ENCODE assay signal across 16 cellular contexts in the genomic region with DNA sequence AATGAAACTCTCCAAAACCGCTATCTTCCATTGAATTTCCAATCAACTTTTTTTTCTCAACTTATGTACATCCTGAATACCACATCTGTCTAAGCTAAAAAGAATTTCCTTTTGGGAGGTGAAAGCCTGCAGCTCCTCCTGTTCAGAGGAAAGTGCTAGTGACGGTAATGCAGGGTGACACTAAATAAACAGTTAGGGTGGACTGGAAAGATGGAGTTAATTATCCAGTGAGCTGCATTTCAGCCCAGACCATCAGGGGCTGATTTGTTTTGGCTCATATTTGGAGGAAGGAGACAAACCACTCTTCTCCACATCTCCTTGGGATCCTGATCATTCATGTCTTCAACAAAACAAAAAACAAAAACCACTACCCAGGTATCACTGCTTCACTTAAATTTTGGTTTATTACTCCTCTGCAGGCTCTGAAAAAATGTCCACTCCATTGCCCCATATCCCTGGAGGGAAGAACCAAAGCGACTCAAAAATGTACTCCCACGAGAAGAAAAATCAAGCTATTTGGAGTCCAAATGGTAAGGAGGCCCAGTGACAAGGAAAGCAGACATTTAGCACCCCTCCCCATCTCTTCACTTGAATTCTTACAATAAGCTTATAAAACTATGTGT. TPM values are rescaled to one million over a fixed set of nuclear protein-coding genes. Genes with fewer than 3 reads are reported as not detected.
DNase-seq lines count a peak whose midpoint lies in the region; ATAC-seq, FAIRE-seq and TF ChIP-seq lines count a peak whose summit lies in the region.
"Had no signal": no experiment of that assay in that cellular context is flagged by ENCODE, and none has a peak within 500 bp of the region (broad histone marks: within the 10 kb centered on the region; RNA-seq: fewer than 3 reads in every experiment).

No MANE protein-coding gene starts in this region.

- no peak for TF ChIP-seq CTCF in HFFc6 (IDR thresholded peaks at IDR 0.05)
- TF ChIP-seq CTCF in GM12878 (IDR thresholded peaks at IDR 0.05 in 2 of 3, conservative IDR thresholded peaks at IDR 0.05 in 1 of 3; ENCODE audit: control insufficient read depth in 2 of 3, extremely low read depth in 1 of 3, insufficient read depth in 1 of 3, low read depth in 3 of 3, low read length in 3 of 3) = no peak
- no peak for TF ChIP-seq CTCF in neural progenitor cell (IDR thresholded peaks at IDR 0.05)
- no peak for TF ChIP-seq CTCF in Peyer's patch (IDR thresholded peaks at IDR 0.05)

- no peak overlapping the region for H3K4me3 ChIP-seq in CD4-positive, alpha-beta memory T cell (ENCODE audit: low read length in 2 of 2)
- no peak overlapping the region for H3K4me3 ChIP-seq in GM12878
- no peak overlapping the region for H3K4me3 ChIP-seq in neural progenitor cell
- no peak overlapping the region for H3K4me3 ChIP-seq in Peyer's patch
- no peak overlapping the region for H3K4me3 ChIP-seq in aorta (ENCODE audit: low read length in 2 of 2)
- H3K4me3 ChIP-seq: sigmoid colon had no signal

- POLR2A ChIA-PET in CD4-positive, alpha-beta memory T cell (lab: Charles Lee; ENCODE audit: partially characterized antibody) = no interaction called here
- POLR2A ChIA-PET in GM12878 (lab: Charles Lee) = no interaction called here

- peaks cover 75% of the 10 kb centered on the region for H3F3A ChIP-seq in neural progenitor cell (ENCODE audit: low read depth)

- intact Hi-C loops in CD4-positive, alpha-beta memory T cell (cut with micrococcal nuclease) = no loop called here
- intact Hi-C loops in GM12878 (cut with micrococcal nuclease; ENCODE audit: unreplicated experiment) (no loop called here), aorta (cut with DNase I) (no loop called here)

- peaks cover 68 to 76% of the 10 kb centered on the region in 2 donors for H3K27me3 Mint-ChIP-seq in CD4-positive, alpha-beta memory T cell
- H3K27me3 Mint-ChIP-seq in HFFc6 (ENCODE audit: insufficient read depth) (peaks cover 22% of the 10 kb centered on the region), neural progenitor cell (ENCODE audit: insufficient read depth, low read depth) (peaks cover 93% of the 10 kb centered on the region)

- peaks cover 1 to 5% of the 10 kb centered on the region in 2 donors for H3K36me3 Mint-ChIP-seq in CD4-positive, alpha-beta memory T cell
- H3K36me3 Mint-ChIP-seq in HFFc6 (ENCODE audit: low read depth) (peaks cover 4% of the 10 kb centered on the region; the same call in 1 of the 2 replicates), neural progenitor cell (no peaks in the 10 kb centered on the region)
- H3K36me3 Mint-ChIP-seq: CD8-positive, alpha-beta memory T cell had no signal

- no TSS peak for BruUV-seq in GM12878 (replicated peaks; lab: Mats Ljungman, UMichigan)

- peaks cover 70% of the 10 kb centered on the region for H3K27me3 ChIP-seq in CD4-positive, alpha-beta memory T cell (ENCODE audit: insufficient read depth, low read length)
- H3K27me3 ChIP-seq in GM12878 (replicated peaks in 1 of 2; ENCODE audit: control insufficient read depth in 2 of 2, insufficient read depth in 2 of 2, low read length in 1 of 2) (peaks cover 12 to 39% of the 10 kb centered on the region in 2 experiments), neural progenitor cell (peaks cover 100% of the 10 kb centered on the region), Peyer's patch (peaks cover 7 to 68% of the 10 kb centered on the region in 2 donors), aorta (ENCODE audit: control insufficient read depth in 1 of 2, insufficient read depth in 2 of 2, low read length in 1 of 2) (no peaks in the 10 kb centered on the region)

- H3K4me1 Mint-ChIP-seq in CD4-positive, alpha-beta memory T cell = peaks cover 41 to 79% (median 53%) of the 10 kb centered on the region in 4 donors
- H3K4me1 Mint-ChIP-seq in HFFc6 (ENCODE audit: low read depth) (peaks cover 73% of the 10 kb centered on the region), neural progenitor cell (peaks cover 56% of the 10 kb centered on the region)

- no peak overlapping the region for H2AFZ ChIP-seq in GM12878 (ENCODE audit: control insufficient read depth, low read depth, low read length)
- no peak overlapping the region for H2AFZ ChIP-seq in neural progenitor cell (replicated peaks)

- no peak for TF ChIP-seq POLR2A in GM12878 (IDR thresholded peaks at IDR 0.05; ENCODE audit: low read depth, low read length)
- TF ChIP-seq POLR2A in Peyer's patch (IDR thresholded peaks at IDR 0.05) = no peak

- peaks cover 0 to 10% (median 0%) of the 10 kb centered on the region in 8 donors for H3K9me3 Mint-ChIP-seq in CD4-positive, alpha-beta memory T cell
- H3K9me3 Mint-ChIP-seq in HFFc6 (no peaks in the 10 kb centered on the region), neural progenitor cell (peaks cover 9% of the 10 kb centered on the region)
- H3K9me3 Mint-ChIP-seq: activated naive CD4-positive, alpha-beta T cell treated with anti-CD3 and anti-CD28 coated beads, Interleukin-2, amount 50 U/mL, for 72 hours had no signal

- in situ Hi-C loops in GM12878 (cut with MboI) = no loop called here

- H3K4me2 ChIP-seq in GM12878 (ENCODE audit: control insufficient read depth, insufficient read depth) = no peak overlapping the region
- H3K4me2 ChIP-seq in neural progenitor cell = peak overlapping the region; percentile 78

- H3K36me3 ChIP-seq in CD4-positive, alpha-beta memory T cell (ENCODE audit: insufficient read depth, low read length) = no peaks in the 10 kb centered on the region
- no peaks in the 10 kb centered on the region for H3K36me3 ChIP-seq in GM12878 (ENCODE audit: control insufficient read depth in 2 of 2, insufficient read depth in 2 of 2, low read length in 1 of 2)
- H3K36me3 ChIP-seq in neural progenitor cell = no peaks in the 10 kb centered on the region
- H3K36me3 ChIP-seq in Peyer's patch = no peaks in the 10 kb centered on the region
- no peaks in the 10 kb centered on the region for H3K36me3 ChIP-seq in aorta (ENCODE audit: control insufficient read depth in 1 of 2, insufficient read depth in 2 of 2, low read length in 1 of 2)
- H3K36me3 ChIP-seq: sigmoid colon had no signal

- CTCF ChIA-PET in CD4-positive, alpha-beta memory T cell (lab: Charles Lee; ENCODE audit: partially characterized antibody) = interaction anchor here (1.3 kb wide), 1 partner anchor 22 kb away, joined by 3 read pairs; no protein-coding TSS in a partner anchor
- CTCF ChIA-PET in GM12878 (lab: Yijun Ruan, JAX) = interaction anchor here (0.9 to 1.5 kb wide), 4 partner anchors 30 to 371 kb away, joined by 3 to 4 read pairs (median 3); no protein-coding TSS in a partner anchor

- TF ChIP-seq RAD21 in GM12878 (IDR thresholded peaks at IDR 0.05; ENCODE audit: insufficient read depth, low read depth, low read length) = no peak

- TF ChIP-seq EP300 in GM12878 (IDR thresholded peaks at IDR 0.05; ENCODE audit: borderline replicate concordance in 1 of 2, control insufficient read depth in 1 of 2, low read depth in 2 of 2, low read length in 2 of 2) = no peak

- H3K4me3 Mint-ChIP-seq in CD4-positive, alpha-beta memory T cell = peak overlapping the region in 5 of 8 donors; percentile 0 to 83 (median 41)
- H3K4me3 Mint-ChIP-seq in HFFc6 (peak overlapping the region; percentile 89), neural progenitor cell (peak overlapping the region; percentile 61)

- ATAC-seq in GM12878 (no peak), aorta (ENCODE audit: low FRiP score) (no peak)
- ATAC-seq: activated naive CD4-positive, alpha-beta T cell treated with anti-CD3 and anti-CD28 coated beads, Interleukin-2, amount 50 U/mL, for 72 hours had no signal

- H3K4me1 ChIP-seq in CD4-positive, alpha-beta memory T cell (ENCODE audit: insufficient read depth, low read length) = peaks cover 47% of the 10 kb centered on the region
- H3K4me1 ChIP-seq in GM12878 (ENCODE audit: control insufficient read depth, insufficient read depth, low read length) (peaks cover 9% of the 10 kb centered on the region), neural progenitor cell (peaks cover 56% of the 10 kb centered on the region), Peyer's patch (peaks cover 0 to 26% (median 6%) of the 10 kb centered on the region in 4 donors), aorta (ENCODE audit: control insufficient read depth in 1 of 2, insufficient read depth in 2 of 2, low read length in 2 of 2) (no peaks in the 10 kb centered on the region)

- SMC1A ChIA-PET in GM12878 (lab: Charles Lee; ENCODE audit: uncharacterized antibody, unreplicated experiment) = interaction anchor here (1.1 to 1.2 kb wide), 2 partner anchors 110 to 375 kb away, joined by 3 read pairs; no protein-coding TSS in a partner anchor

- FAIRE-seq in GM12878 (lab: Jason Lieb, UNC) = no peak
- FAIRE-seq: islet of Langerhans had no signal

- H3K27ac ChIP-seq in CD4-positive, alpha-beta memory T cell (ENCODE audit: low read depth, low read length) = no peak overlapping the region
- H3K27ac ChIP-seq in GM12878 (ENCODE audit: control insufficient read depth, insufficient read depth) = no peak overlapping the region
- no peak overlapping the region for H3K27ac ChIP-seq in neural progenitor cell
- no peak overlapping the region for H3K27ac ChIP-seq in Peyer's patch
- no peak overlapping the region for H3K27ac ChIP-seq in aorta (ENCODE audit: low read depth in 1 of 2, low read length in 2 of 2)
- H3K27ac ChIP-seq: sigmoid colon had no signal

- WGBS in GM12878 (ENCODE audit: insufficient coverage, insufficient replicate concordance, low lambda C conversion rate, missing lambda C conversion rate) = under 1% methylated on average over 4 of the region's 4 CpGs
- 59 to 61% methylated on average over 4 of the region's 4 CpGs for WGBS in aorta, 2 donors

- DNase-seq in CD4-positive, alpha-beta memory T cell = no peak
- DNase-seq in HFFc6 (peak; percentile 79), GM12878 (ENCODE audit: low read depth, low spot score) (no peak), neural progenitor cell (ENCODE audit: low spot score) (peak; percentile 16), GOT3 (lab: John Stamatoyannopoulos, UW) (no peak), NCI-H446 (lab: John Stamatoyannopoulos, UW) (no peak), Peyer's patch (no peak), aorta (no peak)
- DNase-seq: activated CD8-positive, alpha-beta memory T cell treated with anti-CD3 and anti-CD28 coated beads for 24 hours; CD8-positive, alpha-beta memory T cell; RPMI8226; sigmoid colon; substantia nigra; T1000 had no signal

- H3K79me2 ChIP-seq in GM12878 (ENCODE audit: control insufficient read depth, insufficient read depth, low read length) (no peaks in the 10 kb centered on the region), neural progenitor cell (ENCODE audit: low read depth) (no peaks in the 10 kb centered on the region)

- RAD21 ChIA-PET in GM12878 (lab: Charles Lee; ENCODE audit: unreplicated experiment) = no interaction called here

- H3K9ac ChIP-seq in GM12878 (ENCODE audit: control insufficient read depth, insufficient read depth, low read length) = no peak overlapping the region
- no peak overlapping the region for H3K9ac ChIP-seq in neural progenitor cell

- H3K9me3 ChIP-seq in CD4-positive, alpha-beta memory T cell (ENCODE audit: control insufficient read depth in 1 of 2, low read length in 2 of 2) = no peaks in the 10 kb centered on the region
- no peaks in the 10 kb centered on the region; the same call in 1 of the 3 replicates for H3K9me3 ChIP-seq in GM12878 (replicated peaks; ENCODE audit: control insufficient read depth, insufficient read depth, low read length)
- H3K9me3 ChIP-seq in neural progenitor cell (ENCODE audit: low read depth) = no peaks in the 10 kb centered on the region
- H3K9me3 ChIP-seq in Peyer's patch = peaks cover 0 to 10% (median 0%) of the 10 kb centered on the region in 4 donors
- H3K9me3 ChIP-seq in aorta (ENCODE audit: control insufficient read depth, low read length) = peaks cover 1% of the 10 kb centered on the region
- H3K9me3 ChIP-seq: sigmoid colon had no signal

- no peak overlapping the region for H3K27ac Mint-ChIP-seq in CD4-positive, alpha-beta memory T cell
- H3K27ac Mint-ChIP-seq in HFFc6 (peak overlapping the region; percentile 9; the same call in 1 of the 2 replicates), neural progenitor cell (no peak overlapping the region)

- H4K20me1 ChIP-seq in GM12878 (ENCODE audit: control insufficient read depth, insufficient read depth) (no peaks in the 10 kb centered on the region), neural progenitor cell (ENCODE audit: low read depth) (peaks cover 52% of the 10 kb centered on the region)

RNA-seq across cellular contexts. Expression of a gene that starts 5.1 kb away (rescaled TPM):
- not detected for total RNA-seq in CD4-positive, alpha-beta memory T cell
- not detected for polyA plus RNA-seq in CD4-positive, alpha-beta memory T cell
- 1 to 10 TPM; 5.0 to 6.0 (median 5.4) TPM for total RNA-seq in HFFc6 (2021; fragmentation: NEBNext Ultra II Directional; extraction: Animal tissue kit (Norgen Biotek cat#: 25700))
- total RNA-seq in GM12878 (2013; cell fraction: nucleolus; rRNA removed) = not detected in 2 replicates
- total RNA-seq in GM12878 (2014; rRNA removed) = 0.06 TPM in 1 of 2 replicates, not detected in the other
- total RNA-seq in GM12878 (2014; rRNA removed; fragmentation: Illumina TruSeq; extraction: Trizol) = not detected in 2 replicates
- total RNA-seq in GM12878 (2021) = not detected in 2 replicates
- polyA plus RNA-seq in GM12878 (2011; ENCODE audit: low read depth) = not detected
- polyA plus RNA-seq in GM12878 (2011; rRNA removed) = 0.03 and 0.04 TPM in 2 replicates
- polyA plus RNA-seq in GM12878 (2011; cell fraction: cytosol; rRNA removed) = 0.03 TPM in 2 replicates
- polyA plus RNA-seq in GM12878 (2011; cell fraction: nucleus; rRNA removed) = 0.04 TPM in 1 of 2 replicates, not detected in the other
- 0.04 TPM in 1 of 2 replicates, not detected in the other for polyA plus RNA-seq in GM12878 (2012)
- 0.04 TPM in 1 of 2 replicates, not detected in the other for polyA plus RNA-seq in GM12878 (2014; fragmentation: Illumina TruSeq; extraction: Trizol)
- polyA plus RNA-seq in GM12878 (2014; fragmentation: Nextera tagmentation; extraction: Ambion mirVana) = under 1 TPM; 0.05 TPM
- not detected in 2 replicates for polyA plus RNA-seq in GM12878 (2014; rRNA removed)
- not detected for polyA plus RNA-seq in GM12878 (2016; fragmentation: Nextera tagmentation; extraction: Ambion mirVana)
- polyA minus RNA-seq in GM12878 (2011; rRNA and poly(A)+ RNA removed) = 0.10 TPM in 1 of 2 replicates, not detected in the other
- not detected in 2 replicates for polyA minus RNA-seq in GM12878 (2011; cell fraction: cytosol; rRNA and poly(A)+ RNA removed)
- 0.24 TPM in 1 of 2 replicates, not detected in the other for polyA minus RNA-seq in GM12878 (2011; cell fraction: nucleus; rRNA and poly(A)+ RNA removed)
- 0.28 TPM in 1 of 2 replicates, not detected in the other for total RNA-seq in neural progenitor cell (ENCODE audit: low replicate concordance)
- total RNA-seq in Peyer's patch = not detected
- total RNA-seq in aorta = 10 to 100 TPM in 1 of 2 donors, 1 to 10 TPM in 1; 2.2 to 10.6 TPM
- 1 to 10 TPM in 1 of 2 donors, under 1 TPM in 1; 0.10 to 1.5 TPM for polyA plus RNA-seq in aorta
- total RNA-seq: activated naive CD4-positive, alpha-beta T cell treated with anti-CD3 and anti-CD28 coated beads, Interleukin-2, amount 50 U/mL, for 72 hours; CD8-positive, alpha-beta memory T cell had no signal
- polyA plus RNA-seq: CD8-positive, alpha-beta memory T cell had no signal

Comparison
In these comparisons a context has a peak if more than half of its experiments do, and no peak if none do; other contexts are left out.
1. DNase-seq: peak in HFFc6 (single experiment) and neural progenitor cell (single experiment); none in CD4-positive, alpha-beta memory T cell (0 of 5), GM12878 (single experiment), GOT3 (single experiment), NCI-H446 (0 of 2), Peyer's patch (0 of 3) and aorta (0 of 2).
2. Peak in every context shown above with its lines, with median percentiles within 50 percentile points of each other: H3K4me3 Mint-ChIP-seq.